ENCODE assay signal across 31 cellular contexts in the genomic region with DNA sequence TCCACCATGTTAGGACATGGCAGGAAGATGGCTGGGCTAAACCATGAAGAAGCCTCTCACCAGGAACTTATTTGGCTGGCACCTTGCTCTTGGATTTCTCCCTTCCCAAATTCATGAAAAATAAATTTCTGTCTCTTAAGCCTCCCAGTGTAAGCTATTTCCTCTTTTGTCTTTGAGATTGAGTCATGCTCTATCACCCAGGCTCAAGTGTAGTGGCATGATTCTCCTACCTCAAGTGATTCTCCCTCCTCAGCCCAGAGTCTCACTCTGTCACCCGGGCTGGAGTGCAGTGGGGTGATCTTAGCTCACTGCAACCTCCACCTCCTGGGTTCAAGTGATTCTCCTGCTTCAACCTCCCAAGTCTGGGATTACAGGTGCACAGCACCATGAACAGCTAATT.
"Had no signal": no experiment of that assay in that cellular context is flagged by ENCODE, and none has a peak within 500 bp of the region (broad histone marks: within the 10 kb centered on the region; RNA-seq: fewer than 3 reads in every experiment).

No MANE protein-coding gene starts in this region.

- H3K27me3 Mint-ChIP-seq: activated CD4-positive, alpha-beta memory T cell treated with anti-CD3 and anti-CD28 coated beads for 36 hours had no signal

- H3K27me3 ChIP-seq: adrenal gland, SJSA1 had no signal

- DNase-seq: activated CD4-positive, alpha-beta memory T cell treated with anti-CD3 and anti-CD28 coated beads for 36 hours; activated CD4-positive, alpha-beta T cell treated with anti-CD3 and anti-CD28 coated beads for 4 hours; activated CD4-positive, alpha-beta T cell treated with anti-CD3 and anti-CD28 coated beads, Interleukin-2, amount 50 U/mL, for 1 hour; activated CD4-positive, CD25-positive, alpha-beta regulatory T cell treated with anti-CD3 and anti-CD28 coated beads, Interleukin-2, amount 50 U/mL, for 72 hours; activated CD8-positive, alpha-beta memory T cell treated with anti-CD3 and anti-CD28 coated beads, Interleukin-2, amount 50 U/mL, for 4 hours; activated gamma-delta T cell treated with Interleukin-2 at 50 U/mL for 16 hours; activated naive CD4-positive, alpha-beta T cell treated with anti-CD3 and anti-CD28 coated beads for 36 hours; activated T-cell treated with anti-CD3 and anti-CD28 coated beads for 4 hours; activated T-cell treated with anti-CD3 and anti-CD28 coated beads, Interleukin-2, amount 50 U/mL, for 4 hours; adrenal gland; caudate nucleus; Karpas-422; NCI-H1048; NCI-H1105 treated with DMSO at 0.1 percent for 48 hours; NCI-H1436; NCI-H1694; NCI-H1930; NCI-H2081 treated with DMSO at 0.1 percent for 48 hours; NCI-H226; NCI-H446 treated with DMSO at 0.1 percent for 48 hours; NCI-H524; NCI-H69; SHP77; SK-N-SH had no signal

- ATAC-seq: activated naive CD4-positive, alpha-beta T cell treated with anti-CD3 and anti-CD28 coated beads, Interleukin-2, amount 50 U/mL, for 72 hours; activated T-cell treated with anti-CD3 and anti-CD28 coated beads, Interleukin-2, amount 50 U/mL, for 4 hours; Panc1 had no signal

- H3K9me3 Mint-ChIP-seq: brain had no signal

- H3K4me1 Mint-ChIP-seq: brain had no signal

- H3K27ac ChIP-seq: adrenal gland, SJSA1 had no signal

- H3K27ac Mint-ChIP-seq: activated CD4-positive, alpha-beta memory T cell treated with anti-CD3 and anti-CD28 coated beads for 36 hours; activated naive CD4-positive, alpha-beta T cell treated with anti-CD3 and anti-CD28 coated beads for 36 hours; activated naive CD4-positive, alpha-beta T cell treated with anti-CD3 and anti-CD28 coated beads, Interleukin-2, amount 50 U/mL, for 72 hours; activated T-helper 1 cell treated with anti-CD3 and anti-CD28 coated beads, Interleukin-12 subunit alpha, Interleukin-12 subunit beta, Interleukin-2, Interleukin-4 antibody, amounts not matched to agents 30 ng/mL and 10 ng/mL and 1 ng/mL, durations not matched to agents 14 hours and 24 hours and 36 hours; brain; T-helper 1 cell treated with Interleukin-12 subunit alpha and Interleukin-12 subunit beta and Interleukin-4 antibody, amounts not matched to agents 30 μg/mL and 1 μg/mL, for 36 hours; T-helper 2 cell treated with Interferon-gamma antibody and Interleukin-4, amounts not matched to agents 5 μg/mL and 100 μg/mL, for 36 hours had no signal

- H3K4me3 Mint-ChIP-seq: activated CD4-positive, alpha-beta memory T cell treated with anti-CD3 and anti-CD28 coated beads for 36 hours; activated naive CD4-positive, alpha-beta T cell treated with anti-CD3 and anti-CD28 coated beads for 36 hours; activated T-cell treated with anti-CD3 and anti-CD28 coated beads, Interleukin-2, amount 50 U/mL, for 4 hours; activated T-helper 1 cell treated with anti-CD3 and anti-CD28 coated beads, Interleukin-12 subunit alpha, Interleukin-12 subunit beta, Interleukin-2, Interleukin-4 antibody, amounts not matched to agents 30 ng/mL and 10 ng/mL and 1 ng/mL, durations not matched to agents 14 hours and 24 hours and 36 hours; brain; T-helper 1 cell treated with Interleukin-12 subunit alpha and Interleukin-12 subunit beta and Interleukin-4 antibody, amounts not matched to agents 30 μg/mL and 1 μg/mL, for 36 hours; T-helper 2 cell treated with Interferon-gamma antibody and Interleukin-4, amounts not matched to agents 5 μg/mL and 100 μg/mL, for 36 hours had no signal

- H3K9me3 ChIP-seq: adrenal gland, SJSA1, SK-N-SH had no signal

- H3K4me1 ChIP-seq: adrenal gland, SJSA1 had no signal

- H3K4me3 ChIP-seq: adrenal gland, SJSA1 had no signal
